In the genomic region with DNA sequence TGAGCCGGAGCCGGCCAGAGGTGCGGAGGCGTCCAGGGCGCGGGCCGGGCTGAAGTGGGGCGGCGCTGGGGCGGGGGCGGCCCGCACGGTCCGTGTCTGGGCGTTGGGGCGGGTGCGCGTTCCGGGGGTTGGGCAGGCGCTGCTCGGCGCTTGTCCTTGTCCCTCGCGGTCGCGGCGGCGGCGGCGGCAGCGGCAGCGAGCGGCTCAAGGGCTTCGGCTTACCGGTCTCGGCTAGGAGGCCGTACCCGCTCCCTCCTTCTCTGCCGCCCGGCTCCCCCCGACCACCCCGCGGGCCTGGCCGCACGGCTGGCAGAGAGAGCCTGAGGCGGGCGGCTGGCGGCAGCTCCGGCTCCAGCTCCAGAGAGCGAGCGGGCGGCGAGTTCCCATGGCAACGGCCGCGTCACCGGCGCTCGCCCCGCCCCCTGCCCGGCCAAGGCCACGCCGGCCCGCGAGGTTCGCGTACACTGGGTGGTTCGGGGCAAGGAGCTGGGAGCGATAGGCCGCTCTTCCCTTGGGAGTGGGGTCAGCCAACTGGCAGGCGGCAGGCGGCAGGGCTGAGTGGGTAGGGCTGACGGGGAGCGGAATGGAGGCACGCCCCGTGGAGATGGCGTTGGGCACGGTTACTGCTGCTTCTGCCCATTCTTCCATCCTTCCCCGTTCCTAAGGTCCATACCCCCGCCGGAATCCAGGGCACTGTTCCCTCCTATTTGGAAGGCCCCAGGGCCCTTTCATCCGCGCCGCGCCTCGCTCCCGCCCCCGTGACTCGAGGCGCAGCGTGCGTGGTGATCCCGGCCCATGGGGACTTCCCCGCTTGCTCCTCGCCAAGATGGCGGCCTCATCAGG, we compare ENCODE assay signal across 1 cellular context.
A peak's percentile ranks its signal among the peaks of the same experiment; 100 is the strongest.
TF ChIP-seq lines count a peak whose summit lies in the region.

A gene with protein sequence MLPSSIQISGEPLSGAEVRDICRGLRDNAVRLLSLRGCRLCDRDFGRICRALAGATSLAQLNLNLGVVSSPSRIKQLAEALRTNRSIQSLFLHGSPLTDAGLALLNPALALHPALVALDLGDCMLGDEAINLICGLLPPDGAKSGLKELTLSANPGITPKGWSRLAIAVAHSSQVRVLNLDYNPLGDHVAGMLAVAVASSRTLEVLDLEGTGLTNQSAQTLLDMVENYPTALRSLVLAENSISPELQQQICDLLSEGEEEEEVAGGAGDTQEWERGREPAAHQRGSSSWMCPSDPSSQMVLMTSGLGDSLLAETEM (minus strand): TSS at position 363 of the 843 bp plus-strand sequence. CDS start 561 bp downstream, outside the sequence.

TF ChIP-seq in GM12878, 131 proteins besides CTCF, POLR2A, EP300 and RAD21 (continued from another document and continues in another):
- 0 out of 2 replicates have a peak, but pooled peaks have one; percentile 35 for TF ChIP-seq ZNF207 (IDR thresholded peaks at IDR 0.05; ENCODE audit: borderline replicate concordance)
- TF ChIP-seq, protein P1, sequence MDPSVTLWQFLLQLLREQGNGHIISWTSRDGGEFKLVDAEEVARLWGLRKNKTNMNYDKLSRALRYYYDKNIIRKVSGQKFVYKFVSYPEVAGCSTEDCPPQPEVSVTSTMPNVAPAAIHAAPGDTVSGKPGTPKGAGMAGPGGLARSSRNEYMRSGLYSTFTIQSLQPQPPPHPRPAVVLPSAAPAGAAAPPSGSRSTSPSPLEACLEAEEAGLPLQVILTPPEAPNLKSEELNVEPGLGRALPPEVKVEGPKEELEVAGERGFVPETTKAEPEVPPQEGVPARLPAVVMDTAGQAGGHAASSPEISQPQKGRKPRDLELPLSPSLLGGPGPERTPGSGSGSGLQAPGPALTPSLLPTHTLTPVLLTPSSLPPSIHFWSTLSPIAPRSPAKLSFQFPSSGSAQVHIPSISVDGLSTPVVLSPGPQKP (IDR thresholded peaks at IDR 0.05; ENCODE audit: low read depth, low read length), result no peak
- TF ChIP-seq SMAD5 (IDR thresholded peaks at IDR 0.05; ENCODE audit: low read depth), result no peak
- no peak for TF ChIP-seq CEBPB (IDR thresholded peaks at IDR 0.05; ENCODE audit: borderline replicate concordance in 1 of 2, low read depth in 2 of 2, low read length in 2 of 2)
- TF ChIP-seq GABPA (IDR thresholded peaks at IDR 0.05; ENCODE audit: low read depth), result no peak
- TF ChIP-seq RFX5 (IDR thresholded peaks at IDR 0.05; ENCODE audit: low read depth, low read length), result peak; percentile 96
- TF ChIP-seq ETV6 (conservative IDR thresholded peaks at IDR 0.05 in 1 of 2, IDR thresholded peaks at IDR 0.05 in 1 of 2; ENCODE audit: borderline replicate concordance in 1 of 2, low read depth in 1 of 2), result no peak
- no peak; the same call in 1 of the 2 replicates for TF ChIP-seq SMARCA5 (IDR thresholded peaks at IDR 0.05)
- peak; percentile 11 for TF ChIP-seq MEF2B (IDR thresholded peaks at IDR 0.05; ENCODE audit: partially characterized antibody, poor library complexity, severe bottlenecking)
- TF ChIP-seq, protein P2, sequence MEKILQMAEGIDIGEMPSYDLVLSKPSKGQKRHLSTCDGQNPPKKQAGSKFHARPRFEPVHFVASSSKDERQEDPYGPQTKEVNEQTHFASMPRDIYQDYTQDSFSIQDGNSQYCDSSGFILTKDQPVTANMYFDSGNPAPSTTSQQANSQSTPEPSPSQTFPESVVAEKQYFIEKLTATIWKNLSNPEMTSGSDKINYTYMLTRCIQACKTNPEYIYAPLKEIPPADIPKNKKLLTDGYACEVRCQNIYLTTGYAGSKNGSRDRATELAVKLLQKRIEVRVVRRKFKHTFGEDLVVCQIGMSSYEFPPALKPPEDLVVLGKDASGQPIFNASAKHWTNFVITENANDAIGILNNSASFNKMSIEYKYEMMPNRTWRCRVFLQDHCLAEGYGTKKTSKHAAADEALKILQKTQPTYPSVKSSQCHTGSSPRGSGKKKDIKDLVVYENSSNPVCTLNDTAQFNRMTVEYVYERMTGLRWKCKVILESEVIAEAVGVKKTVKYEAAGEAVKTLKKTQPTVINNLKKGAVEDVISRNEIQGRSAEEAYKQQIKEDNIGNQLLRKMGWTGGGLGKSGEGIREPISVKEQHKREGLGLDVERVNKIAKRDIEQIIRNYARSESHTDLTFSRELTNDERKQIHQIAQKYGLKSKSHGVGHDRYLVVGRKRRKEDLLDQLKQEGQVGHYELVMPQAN (conservative IDR thresholded peaks at IDR 0.05), result peak; percentile 79
- TF ChIP-seq POLR2AphosphoS5 (IDR thresholded peaks at IDR 0.05; ENCODE audit: low read length), result no peak
- TF ChIP-seq, protein P3, sequence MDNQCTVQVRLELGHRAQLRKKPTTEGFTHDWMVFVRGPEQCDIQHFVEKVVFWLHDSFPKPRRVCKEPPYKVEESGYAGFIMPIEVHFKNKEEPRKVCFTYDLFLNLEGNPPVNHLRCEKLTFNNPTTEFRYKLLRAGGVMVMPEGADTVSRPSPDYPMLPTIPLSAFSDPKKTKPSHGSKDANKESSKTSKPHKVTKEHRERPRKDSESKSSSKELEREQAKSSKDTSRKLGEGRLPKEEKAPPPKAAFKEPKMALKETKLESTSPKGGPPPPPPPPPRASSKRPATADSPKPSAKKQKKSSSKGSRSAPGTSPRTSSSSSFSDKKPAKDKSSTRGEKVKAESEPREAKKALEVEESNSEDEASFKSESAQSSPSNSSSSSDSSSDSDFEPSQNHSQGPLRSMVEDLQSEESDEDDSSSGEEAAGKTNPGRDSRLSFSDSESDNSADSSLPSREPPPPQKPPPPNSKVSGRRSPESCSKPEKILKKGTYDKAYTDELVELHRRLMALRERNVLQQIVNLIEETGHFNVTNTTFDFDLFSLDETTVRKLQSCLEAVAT (IDR thresholded peaks at IDR 0.05), result no peak
- TF ChIP-seq NR2C2 (IDR thresholded peaks at IDR 0.05; ENCODE audit: borderline replicate concordance, control insufficient read depth, insufficient read length, low read depth), result no peak
- no peak for TF ChIP-seq TCF12 (IDR thresholded peaks at IDR 0.05; ENCODE audit: low read depth, low read length)
- TF ChIP-seq, protein P4, sequence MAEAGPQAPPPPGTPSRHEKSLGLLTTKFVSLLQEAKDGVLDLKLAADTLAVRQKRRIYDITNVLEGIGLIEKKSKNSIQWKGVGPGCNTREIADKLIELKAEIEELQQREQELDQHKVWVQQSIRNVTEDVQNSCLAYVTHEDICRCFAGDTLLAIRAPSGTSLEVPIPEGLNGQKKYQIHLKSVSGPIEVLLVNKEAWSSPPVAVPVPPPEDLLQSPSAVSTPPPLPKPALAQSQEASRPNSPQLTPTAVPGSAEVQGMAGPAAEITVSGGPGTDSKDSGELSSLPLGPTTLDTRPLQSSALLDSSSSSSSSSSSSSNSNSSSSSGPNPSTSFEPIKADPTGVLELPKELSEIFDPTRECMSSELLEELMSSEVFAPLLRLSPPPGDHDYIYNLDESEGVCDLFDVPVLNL (IDR thresholded peaks at IDR 0.05; ENCODE audit: low read depth, low read length), result no peak
- TF ChIP-seq, protein P5, sequence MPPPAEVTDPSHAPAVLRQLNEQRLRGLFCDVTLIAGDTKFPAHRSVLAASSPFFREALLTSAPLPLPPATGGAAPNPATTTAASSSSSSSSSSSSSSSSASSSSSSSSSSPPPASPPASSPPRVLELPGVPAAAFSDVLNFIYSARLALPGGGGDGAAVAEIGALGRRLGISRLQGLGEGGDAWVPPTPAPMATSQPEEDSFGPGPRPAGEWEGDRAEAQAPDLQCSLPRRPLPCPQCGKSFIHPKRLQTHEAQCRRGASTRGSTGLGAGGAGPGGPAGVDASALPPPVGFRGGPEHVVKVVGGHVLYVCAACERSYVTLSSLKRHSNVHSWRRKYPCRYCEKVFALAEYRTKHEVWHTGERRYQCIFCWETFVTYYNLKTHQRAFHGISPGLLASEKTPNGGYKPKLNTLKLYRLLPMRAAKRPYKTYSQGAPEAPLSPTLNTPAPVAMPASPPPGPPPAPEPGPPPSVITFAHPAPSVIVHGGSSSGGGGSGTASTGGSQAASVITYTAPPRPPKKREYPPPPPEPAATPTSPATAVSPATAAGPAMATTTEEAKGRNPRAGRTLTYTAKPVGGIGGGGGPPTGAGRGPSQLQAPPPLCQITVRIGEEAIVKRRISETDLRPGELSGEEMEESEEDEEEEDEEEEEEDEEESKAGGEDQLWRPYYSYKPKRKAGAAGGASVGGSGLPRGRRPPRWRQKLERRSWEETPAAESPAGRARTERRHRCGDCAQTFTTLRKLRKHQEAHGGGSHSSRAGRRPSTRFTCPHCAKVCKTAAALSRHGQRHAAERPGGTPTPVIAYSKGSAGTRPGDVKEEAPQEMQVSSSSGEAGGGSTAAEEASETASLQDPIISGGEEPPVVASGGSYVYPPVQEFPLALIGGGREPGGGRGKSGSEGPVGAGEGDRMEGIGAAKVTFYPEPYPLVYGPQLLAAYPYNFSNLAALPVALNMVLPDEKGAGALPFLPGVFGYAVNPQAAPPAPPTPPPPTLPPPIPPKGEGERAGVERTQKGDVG (CRISPR knock-in tag; IDR thresholded peaks at IDR 0.05), result no peak
- TF ChIP-seq NR2C1 (IDR thresholded peaks at IDR 0.05), result no peak
- TF ChIP-seq, protein P6, sequence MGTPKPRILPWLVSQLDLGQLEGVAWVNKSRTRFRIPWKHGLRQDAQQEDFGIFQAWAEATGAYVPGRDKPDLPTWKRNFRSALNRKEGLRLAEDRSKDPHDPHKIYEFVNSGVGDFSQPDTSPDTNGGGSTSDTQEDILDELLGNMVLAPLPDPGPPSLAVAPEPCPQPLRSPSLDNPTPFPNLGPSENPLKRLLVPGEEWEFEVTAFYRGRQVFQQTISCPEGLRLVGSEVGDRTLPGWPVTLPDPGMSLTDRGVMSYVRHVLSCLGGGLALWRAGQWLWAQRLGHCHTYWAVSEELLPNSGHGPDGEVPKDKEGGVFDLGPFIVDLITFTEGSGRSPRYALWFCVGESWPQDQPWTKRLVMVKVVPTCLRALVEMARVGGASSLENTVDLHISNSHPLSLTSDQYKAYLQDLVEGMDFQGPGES (IDR thresholded peaks at IDR 0.05), result no peak
- TF ChIP-seq NBN (IDR thresholded peaks at IDR 0.05), result no peak
- TF ChIP-seq, protein P7, sequence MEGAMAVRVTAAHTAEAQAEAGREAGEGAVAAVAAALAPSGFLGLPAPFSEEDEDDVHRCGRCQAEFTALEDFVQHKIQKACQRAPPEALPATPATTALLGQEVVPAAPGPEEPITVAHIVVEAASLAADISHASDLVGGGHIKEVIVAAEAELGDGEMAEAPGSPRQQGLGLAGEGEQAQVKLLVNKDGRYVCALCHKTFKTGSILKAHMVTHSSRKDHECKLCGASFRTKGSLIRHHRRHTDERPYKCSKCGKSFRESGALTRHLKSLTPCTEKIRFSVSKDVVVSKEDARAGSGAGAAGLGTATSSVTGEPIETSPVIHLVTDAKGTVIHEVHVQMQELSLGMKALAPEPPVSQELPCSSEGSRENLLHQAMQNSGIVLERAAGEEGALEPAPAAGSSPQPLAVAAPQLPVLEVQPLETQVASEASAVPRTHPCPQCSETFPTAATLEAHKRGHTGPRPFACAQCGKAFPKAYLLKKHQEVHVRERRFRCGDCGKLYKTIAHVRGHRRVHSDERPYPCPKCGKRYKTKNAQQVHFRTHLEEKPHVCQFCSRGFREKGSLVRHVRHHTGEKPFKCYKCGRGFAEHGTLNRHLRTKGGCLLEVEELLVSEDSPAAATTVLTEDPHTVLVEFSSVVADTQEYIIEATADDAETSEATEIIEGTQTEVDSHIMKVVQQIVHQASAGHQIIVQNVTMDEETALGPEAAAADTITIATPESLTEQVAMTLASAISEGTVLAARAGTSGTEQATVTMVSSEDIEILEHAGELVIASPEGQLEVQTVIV (IDR thresholded peaks at IDR 0.05; ENCODE audit: borderline replicate concordance, partially characterized antibody), result no peak
- TF ChIP-seq CHD1 (IDR thresholded peaks at IDR 0.05; ENCODE audit: low read depth, low read length), result no peak
- TF ChIP-seq FOS (IDR thresholded peaks at IDR 0.05; ENCODE audit: borderline replicate concordance, extremely low read depth, insufficient read length), result no peak
- no peak for TF ChIP-seq MTA3 (IDR thresholded peaks at IDR 0.05; ENCODE audit: borderline replicate concordance, low read length)
- TF ChIP-seq FOXK2 (IDR thresholded peaks at IDR 0.05), result no peak
- TF ChIP-seq ASH2L (IDR thresholded peaks at IDR 0.05; ENCODE audit: borderline replicate concordance, low read depth), result no peak
- TF ChIP-seq MEF2A (IDR thresholded peaks at IDR 0.05; ENCODE audit: insufficient read depth, low read depth, low read length), result no peak
- TF ChIP-seq, protein P8, sequence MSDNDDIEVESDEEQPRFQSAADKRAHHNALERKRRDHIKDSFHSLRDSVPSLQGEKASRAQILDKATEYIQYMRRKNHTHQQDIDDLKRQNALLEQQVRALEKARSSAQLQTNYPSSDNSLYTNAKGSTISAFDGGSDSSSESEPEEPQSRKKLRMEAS (IDR thresholded peaks at IDR 0.05; ENCODE audit: low read depth, low read length), result peak; percentile 51; the same call in 1 of the 2 replicates
- TF ChIP-seq, protein P9, sequence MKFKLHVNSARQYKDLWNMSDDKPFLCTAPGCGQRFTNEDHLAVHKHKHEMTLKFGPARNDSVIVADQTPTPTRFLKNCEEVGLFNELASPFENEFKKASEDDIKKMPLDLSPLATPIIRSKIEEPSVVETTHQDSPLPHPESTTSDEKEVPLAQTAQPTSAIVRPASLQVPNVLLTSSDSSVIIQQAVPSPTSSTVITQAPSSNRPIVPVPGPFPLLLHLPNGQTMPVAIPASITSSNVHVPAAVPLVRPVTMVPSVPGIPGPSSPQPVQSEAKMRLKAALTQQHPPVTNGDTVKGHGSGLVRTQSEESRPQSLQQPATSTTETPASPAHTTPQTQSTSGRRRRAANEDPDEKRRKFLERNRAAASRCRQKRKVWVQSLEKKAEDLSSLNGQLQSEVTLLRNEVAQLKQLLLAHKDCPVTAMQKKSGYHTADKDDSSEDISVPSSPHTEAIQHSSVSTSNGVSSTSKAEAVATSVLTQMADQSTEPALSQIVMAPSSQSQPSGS (IDR thresholded peaks at IDR 0.05; ENCODE audit: low read length), result no peak
- TF ChIP-seq BMI1 (IDR thresholded peaks at IDR 0.05; ENCODE audit: borderline replicate concordance), result peak; percentile 91
- TF ChIP-seq BACH1 (IDR thresholded peaks at IDR 0.05; ENCODE audit: borderline replicate concordance), result peak; percentile 36; the same call in 1 of the 2 replicates
- TF ChIP-seq PAX5 (IDR thresholded peaks at IDR 0.05; ENCODE audit: borderline replicate concordance, low read depth, low read length), result no peak
- TF ChIP-seq RB1 (IDR thresholded peaks at IDR 0.05; ENCODE audit: borderline replicate concordance), result 0 out of 2 replicates have a peak, but pooled peaks have one; percentile 38
- no peak for TF ChIP-seq BCL11A (IDR thresholded peaks at IDR 0.05; ENCODE audit: low read depth, low read length)
- no peak for TF ChIP-seq RCOR1 (conservative IDR thresholded peaks at IDR 0.05; ENCODE audit: low read depth, low read length)
- no peak for TF ChIP-seq NRF1 (conservative IDR thresholded peaks at IDR 0.05; ENCODE audit: low read depth, low read length)
- TF ChIP-seq, protein P10, sequence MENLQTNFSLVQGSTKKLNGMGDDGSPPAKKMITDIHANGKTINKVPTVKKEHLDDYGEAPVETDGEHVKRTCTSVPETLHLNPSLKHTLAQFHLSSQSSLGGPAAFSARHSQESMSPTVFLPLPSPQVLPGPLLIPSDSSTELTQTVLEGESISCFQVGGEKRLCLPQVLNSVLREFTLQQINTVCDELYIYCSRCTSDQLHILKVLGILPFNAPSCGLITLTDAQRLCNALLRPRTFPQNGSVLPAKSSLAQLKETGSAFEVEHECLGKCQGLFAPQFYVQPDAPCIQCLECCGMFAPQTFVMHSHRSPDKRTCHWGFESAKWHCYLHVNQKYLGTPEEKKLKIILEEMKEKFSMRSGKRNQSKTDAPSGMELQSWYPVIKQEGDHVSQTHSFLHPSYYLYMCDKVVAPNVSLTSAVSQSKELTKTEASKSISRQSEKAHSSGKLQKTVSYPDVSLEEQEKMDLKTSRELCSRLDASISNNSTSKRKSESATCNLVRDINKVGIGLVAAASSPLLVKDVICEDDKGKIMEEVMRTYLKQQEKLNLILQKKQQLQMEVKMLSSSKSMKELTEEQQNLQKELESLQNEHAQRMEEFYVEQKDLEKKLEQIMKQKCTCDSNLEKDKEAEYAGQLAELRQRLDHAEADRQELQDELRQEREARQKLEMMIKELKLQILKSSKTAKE (IDR thresholded peaks at IDR 0.05; ENCODE audit: low read depth, poor library complexity, severe bottlenecking), result no peak
- TF ChIP-seq TCF3 (IDR thresholded peaks at IDR 0.05; ENCODE audit: borderline replicate concordance, insufficient read depth, low read depth, low read length), result 0 out of 2 replicates have a peak, but pooled peaks have one; percentile 9
- no peak for TF ChIP-seq ZNF217 (IDR thresholded peaks at IDR 0.05)
